12 cellular contexts compared by ENCODE assay signal in the genomic region with DNA sequence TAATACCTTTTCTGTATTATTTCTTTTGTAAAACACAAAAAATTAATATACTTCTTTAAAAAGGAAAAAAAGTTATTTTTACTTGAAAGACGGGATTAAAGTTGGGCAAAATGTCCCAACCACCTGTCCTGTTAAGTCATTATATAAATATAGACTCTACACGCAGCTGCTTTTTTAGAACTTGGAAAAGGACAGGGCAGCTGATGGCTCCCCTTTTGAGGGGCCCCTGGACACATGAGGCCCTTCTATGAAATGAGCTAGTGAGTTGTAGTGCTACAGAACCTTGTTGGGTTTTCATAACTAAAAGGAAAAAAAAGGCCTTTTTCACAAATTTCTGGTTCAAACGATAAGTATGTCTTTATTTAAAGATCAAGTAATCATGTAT. TPM values are rescaled to one million over a fixed set of nuclear protein-coding genes. Genes with fewer than 3 reads are reported as not detected.
DNase-seq lines count a peak whose midpoint lies in the region; ATAC-seq and TF ChIP-seq lines count a peak whose summit lies in the region.
"Had no signal": no experiment of that assay in that cellular context is flagged by ENCODE, and none has a peak within 500 bp of the region (broad histone marks: within the 10 kb centered on the region; RNA-seq: fewer than 3 reads in every experiment).

No MANE protein-coding gene starts in this region.

- H3K4me3 ChIP-seq in breast epithelium = peak overlapping the region in 1 of 3 donors; percentile 59

- H3K36me3 ChIP-seq in breast epithelium = no peaks in the 10 kb centered on the region

- H3K9me3 Mint-ChIP-seq in activated naive CD4-positive, alpha-beta T cell treated with anti-CD3 and anti-CD28 coated beads, Interleukin-2, amount 50 U/mL, for 24 hours = no peaks in the 10 kb centered on the region
- H3K9me3 Mint-ChIP-seq in activated T-helper 17 cell treated with anti-CD3 and anti-CD28 coated beads, Interleukin-2, amount 50 U/mL, for 72 hours = no peaks in the 10 kb centered on the region
- no peaks in the 10 kb centered on the region for H3K9me3 Mint-ChIP-seq in memory B cell
- no peaks in the 10 kb centered on the region for H3K9me3 Mint-ChIP-seq in stimulated activated naive CD8-positive, alpha-beta T cell treated with anti-CD3 and anti-CD28 coated beads, Interleukin-15, amount 100 ng/mL, for 72 hours
- H3K9me3 Mint-ChIP-seq: HFFc6 had no signal

- H3K4me1 ChIP-seq in breast epithelium = no peaks in the 10 kb centered on the region

- intact Hi-C loops in breast epithelium (cut with DNase I; ENCODE audit: low total_unique reads) = no loop called here

- no peak for TF ChIP-seq POLR2A in breast epithelium (IDR thresholded peaks at IDR 0.05)

- peaks cover 9% of the 10 kb centered on the region for H3K4me1 Mint-ChIP-seq in activated naive CD4-positive, alpha-beta T cell treated with anti-CD3 and anti-CD28 coated beads, Interleukin-2, amount 50 U/mL, for 24 hours
- no peaks in the 10 kb centered on the region for H3K4me1 Mint-ChIP-seq in activated T-helper 17 cell treated with anti-CD3 and anti-CD28 coated beads, Interleukin-2, amount 50 U/mL, for 72 hours
- H3K4me1 Mint-ChIP-seq in memory B cell = peaks cover 3% of the 10 kb centered on the region
- H3K4me1 Mint-ChIP-seq in stimulated activated naive CD8-positive, alpha-beta T cell treated with anti-CD3 and anti-CD28 coated beads, Interleukin-15, amount 100 ng/mL, for 72 hours = peaks cover 6% of the 10 kb centered on the region

- H3K36me3 Mint-ChIP-seq in activated naive CD4-positive, alpha-beta T cell treated with anti-CD3 and anti-CD28 coated beads, Interleukin-2, amount 50 U/mL, for 24 hours = peaks cover 2% of the 10 kb centered on the region
- H3K36me3 Mint-ChIP-seq in activated T-helper 17 cell treated with anti-CD3 and anti-CD28 coated beads, Interleukin-2, amount 50 U/mL, for 72 hours (ENCODE audit: low read depth) = no peaks in the 10 kb centered on the region
- peaks cover 3% of the 10 kb centered on the region for H3K36me3 Mint-ChIP-seq in memory B cell

- no peaks in the 10 kb centered on the region for H3K27me3 Mint-ChIP-seq in activated naive CD4-positive, alpha-beta T cell treated with anti-CD3 and anti-CD28 coated beads, Interleukin-2, amount 50 U/mL, for 24 hours
- no peaks in the 10 kb centered on the region for H3K27me3 Mint-ChIP-seq in activated T-helper 17 cell treated with anti-CD3 and anti-CD28 coated beads, Interleukin-2, amount 50 U/mL, for 72 hours
- H3K27me3 Mint-ChIP-seq in memory B cell = no peaks in the 10 kb centered on the region
- H3K27me3 Mint-ChIP-seq in stimulated activated naive CD8-positive, alpha-beta T cell treated with anti-CD3 and anti-CD28 coated beads, Interleukin-15, amount 100 ng/mL, for 72 hours = no peaks in the 10 kb centered on the region

- H3K27ac ChIP-seq in breast epithelium = peak overlapping the region in 1 of 2 donors; percentile 78

- no peak for TF ChIP-seq CTCF in breast epithelium (IDR thresholded peaks at IDR 0.05)

- H3K27me3 ChIP-seq in breast epithelium = peaks cover 0 to 46% of the 10 kb centered on the region in 2 donors

- H3K27ac Mint-ChIP-seq in activated naive CD4-positive, alpha-beta T cell treated with anti-CD3 and anti-CD28 coated beads, Interleukin-2, amount 50 U/mL, for 24 hours = no peak overlapping the region
- no peak overlapping the region for H3K27ac Mint-ChIP-seq in activated T-helper 17 cell treated with anti-CD3 and anti-CD28 coated beads, Interleukin-2, amount 50 U/mL, for 72 hours
- H3K27ac Mint-ChIP-seq in memory B cell = peak overlapping the region; percentile 89
- H3K27ac Mint-ChIP-seq in stimulated activated naive CD8-positive, alpha-beta T cell treated with anti-CD3 and anti-CD28 coated beads, Interleukin-15, amount 100 ng/mL, for 72 hours = no peak overlapping the region
- H3K27ac Mint-ChIP-seq: HFFc6 had no signal

- ATAC-seq in activated T-helper 17 cell treated with anti-CD3 and anti-CD28 coated beads, Interleukin-2, amount 50 U/mL, for 72 hours (replicated peaks) = no peak
- ATAC-seq in memory B cell (ENCODE audit: low read depth) (no peak), HG03439 (IDR thresholded peaks at IDR 0.05; ENCODE audit: unreplicated experiment) (no peak), HG03442 (IDR thresholded peaks at IDR 0.05; ENCODE audit: unreplicated experiment) (no peak)
- ATAC-seq in stimulated activated naive CD8-positive, alpha-beta T cell treated with anti-CD3 and anti-CD28 coated beads, Interleukin-15, amount 100 ng/mL, for 72 hours = no peak

- DNase-seq in activated naive CD4-positive, alpha-beta T cell treated with anti-CD3 and anti-CD28 coated beads, Interleukin-2, amount 50 U/mL, for 16 hours = no peak
- no peak for DNase-seq in memory B cell (ENCODE audit: low spot score in 2 of 2)
- no peak for DNase-seq in stimulated activated naive CD8-positive, alpha-beta T cell treated with anti-CD3 and anti-CD28 coated beads, Interleukin-15, amount 100 ng/mL, for 72 hours
- no peak for DNase-seq in breast epithelium (ENCODE audit: low spot score in 2 of 2)
- DNase-seq: HFFc6 had no signal

- H3K4me3 Mint-ChIP-seq in activated naive CD4-positive, alpha-beta T cell treated with anti-CD3 and anti-CD28 coated beads, Interleukin-2, amount 50 U/mL, for 24 hours = peak overlapping the region; percentile 85
- peak overlapping the region; percentile 72 for H3K4me3 Mint-ChIP-seq in activated T-helper 17 cell treated with anti-CD3 and anti-CD28 coated beads, Interleukin-2, amount 50 U/mL, for 72 hours
- H3K4me3 Mint-ChIP-seq in memory B cell = peak overlapping the region; percentile 86
- H3K4me3 Mint-ChIP-seq in stimulated activated naive CD8-positive, alpha-beta T cell treated with anti-CD3 and anti-CD28 coated beads, Interleukin-15, amount 100 ng/mL, for 72 hours = peak overlapping the region; percentile 78 to 86
- H3K4me3 Mint-ChIP-seq: HFFc6 had no signal

- no peaks in the 10 kb centered on the region for H3K9me3 ChIP-seq in breast epithelium

RNA-seq across cellular contexts. Expression of gene BEX2, which starts 0.6 kb away (rescaled TPM):
- 1 to 10 TPM; 4.8 to 7.4 TPM for total RNA-seq in activated T-helper 17 cell treated with anti-CD3 and anti-CD28 coated beads, Interleukin-2, amount 50 U/mL, for 72 hours
- 10 to 100 TPM in 2 of 3 donors, 1 to 10 TPM in 1; 1.4 to 29.4 (median 12.5) TPM for total RNA-seq in breast epithelium
- total RNA-seq: HFFc6, MCF 10A, RPMI7951 had no signal

RNA-seq across cellular contexts. Expression of gene TCEAL7, which starts 18.6 kb away (rescaled TPM):
- total RNA-seq in activated T-helper 17 cell treated with anti-CD3 and anti-CD28 coated beads, Interleukin-2, amount 50 U/mL, for 72 hours = not detected
- total RNA-seq in breast epithelium = 10 to 100 TPM in 2 of 3 donors, 1 to 10 TPM in 1; 2.9 to 11.1 (median 10.8) TPM
- total RNA-seq: MCF 10A, RPMI7951 had no signal

RNA-seq across cellular contexts. Expression of gene TCEAL5, which starts 34.8 kb away (rescaled TPM):
- not detected for total RNA-seq in activated T-helper 17 cell treated with anti-CD3 and anti-CD28 coated beads, Interleukin-2, amount 50 U/mL, for 72 hours
- 1 to 10 TPM in 1 of 3 donors, under 1 TPM in 1, not detected in 1; 0.88 to 1.3 TPM for total RNA-seq in breast epithelium
- total RNA-seq: endothelial cell of umbilical vein, HFFc6, MCF 10A, RPMI7951 had no signal

RNA-seq across cellular contexts. Expression of gene TCEAL9, which starts 44.9 kb away (rescaled TPM):
- total RNA-seq in activated T-helper 17 cell treated with anti-CD3 and anti-CD28 coated beads, Interleukin-2, amount 50 U/mL, for 72 hours = 1 to 10 TPM in 1 of 2 donors, under 1 TPM in 1; 0.73 to 1.1 TPM
- 10 to 100 TPM; 47.4 to 94.5 (median 92.8) TPM for total RNA-seq in breast epithelium

RNA-seq across cellular contexts. Expression of gene TCEAL8, which starts 56.4 kb away (rescaled TPM):
- total RNA-seq in activated T-helper 17 cell treated with anti-CD3 and anti-CD28 coated beads, Interleukin-2, amount 50 U/mL, for 72 hours = 10 to 100 TPM; 22.8 to 25.6 TPM
- total RNA-seq in breast epithelium = 10 to 100 TPM; 52.2 to 79.6 (median 58.5) TPM
